10 cellular contexts compared by ENCODE assay signal in the genomic region with DNA sequence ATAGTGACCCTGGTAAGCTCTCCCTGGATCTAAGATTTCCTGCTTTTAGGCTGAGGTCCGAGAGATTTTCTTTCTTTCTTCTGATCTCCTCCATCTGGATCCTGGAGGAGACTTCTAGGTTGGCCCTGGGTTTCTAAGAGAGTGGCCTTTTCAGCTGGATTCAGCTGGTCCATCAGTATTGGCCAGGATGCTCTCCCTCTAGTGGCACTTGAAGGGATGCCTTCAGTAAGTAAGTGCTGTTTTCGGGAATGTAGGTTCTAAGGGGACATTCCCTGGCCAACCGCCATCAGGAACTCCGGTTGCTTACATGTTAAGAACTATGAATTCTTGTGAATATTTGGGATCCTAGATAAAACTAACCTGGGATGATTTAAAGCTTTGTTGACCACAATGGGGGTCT. TPM values are rescaled to one million over a fixed set of nuclear protein-coding genes. Genes with fewer than 3 reads are reported as not detected.
A peak's percentile ranks its signal among the peaks of the same experiment; 100 is the strongest.
DNase-seq lines count a peak whose midpoint lies in the region; ATAC-seq, FAIRE-seq and TF ChIP-seq lines count a peak whose summit lies in the region.
"Had no signal": no experiment of that assay in that cellular context is flagged by ENCODE, and none has a peak within 500 bp of the region (broad histone marks: within the 10 kb centered on the region; RNA-seq: fewer than 3 reads in every experiment).

No MANE protein-coding gene starts in this region.

- FAIRE-seq in pancreas (lab: Jason Lieb, UNC) (no peak), small intestine (lab: Jason Lieb, UNC) (no peak)

- WGBS in pancreas, 2 donors: 34 to 39% methylated on average over 4 of the region's 4 CpGs
- 51 to 60% (median 59%) methylated on average over 4 of the region's 4 CpGs for WGBS in small intestine, 3 donors

- H3K9me3 ChIP-seq in pancreas (no peaks in the 10 kb centered on the region), small intestine (ENCODE audit: control insufficient read depth, low read depth) (no peaks in the 10 kb centered on the region)
- H3K9me3 ChIP-seq: uterus had no signal

- ATAC-seq in pancreas (peak in 3 of 4 donors; percentile 46 to 57 (median 49)), esophagus mucosa (no peak)

- H3K27me3 ChIP-seq in pancreas (peaks cover 0 to 4% (median 0%) of the 10 kb centered on the region in 4 donors), small intestine (ENCODE audit: control insufficient read depth in 2 of 2, insufficient read depth in 2 of 2, low read length in 2 of 2) (no peaks in the 10 kb centered on the region)
- H3K27me3 ChIP-seq: uterus had no signal

- no peaks in the 10 kb centered on the region for H3K4me1 ChIP-seq in pancreas
- H3K4me1 ChIP-seq in small intestine (ENCODE audit: control insufficient read depth in 2 of 2, insufficient read depth in 1 of 2, low read depth in 1 of 2, low read length in 1 of 2): no peaks in the 10 kb centered on the region
- H3K4me1 ChIP-seq: uterus had no signal

- intact Hi-C loops in pancreas (cut with DNase I): no loop called here

- DNase-seq in NCI-H1417 (lab: John Stamatoyannopoulos, UW): peak in 2 of 3 experiments; percentile 15 to 38
- no peak for DNase-seq in NCI-H1417 treated with DMSO at 0.1 percent for 48 hours (lab: John Stamatoyannopoulos, UW)
- DNase-seq in NCI-H1694 (lab: John Stamatoyannopoulos, UW): peak; percentile 0
- peak; percentile 2 to 7 for DNase-seq in cardiac fibroblast (ENCODE audit: low read depth in 2 of 2)
- peak in 1 of 6 donors; percentile 10 for DNase-seq in pancreas
- no peak for DNase-seq in small intestine
- DNase-seq in nucleus accumbens (lab: John Stamatoyannopoulos, UW): no peak

- H3K36me3 ChIP-seq in pancreas (no peaks in the 10 kb centered on the region), small intestine (ENCODE audit: control insufficient read depth in 2 of 2, insufficient read depth in 2 of 2, low read length in 2 of 2) (no peaks in the 10 kb centered on the region)
- H3K36me3 ChIP-seq: uterus had no signal

- H3K4me3 ChIP-seq in cardiac fibroblast (replicated peaks in 1 of 2; ENCODE audit: low read depth in 2 of 2, low read length in 2 of 2) (no peak overlapping the region), pancreas (no peak overlapping the region), small intestine (ENCODE audit: low read depth in 1 of 2, low read length in 2 of 2) (no peak overlapping the region)
- H3K4me3 ChIP-seq: uterus had no signal

- TF ChIP-seq CTCF in cardiac fibroblast (IDR thresholded peaks at IDR 0.05; ENCODE audit: low read depth, low read length): peak; percentile 32
- peak in 2 of 4 donors; percentile 14 to 36 for TF ChIP-seq CTCF in pancreas (IDR thresholded peaks at IDR 0.05)

- no peak overlapping the region for H3K27ac ChIP-seq in pancreas
- H3K27ac ChIP-seq in small intestine (ENCODE audit: low read depth in 1 of 2, low read length in 1 of 2): no peak overlapping the region
- H3K27ac ChIP-seq: uterus had no signal

RNA-seq across cellular contexts. Expression of gene SERTM2, which starts 56.9 kb away (rescaled TPM):
- under 1 TPM in 2 of 6 donors, not detected in 4; 0.04 to 0.06 TPM for total RNA-seq in pancreas
- under 1 TPM in 1 of 2 donors, not detected in 1; 0.02 TPM for polyA plus RNA-seq in pancreas
- polyA plus RNA-seq in small intestine: under 1 TPM in 1 of 3 donors, not detected in 2; 0.03 TPM
- total RNA-seq in esophagus mucosa: not detected
- total RNA-seq: T-helper 2 cell treated with Interferon-gamma antibody and Interleukin-4, amounts not matched to agents 100 ng/mL and 5 ng/mL, for 36 hours had no signal

Comparison
In these comparisons a context has a peak if more than half of its experiments do, and no peak if none do; other contexts are left out.
1. DNase-seq: peak in NCI-H1417 (2 of 3), NCI-H1694 (single experiment) and cardiac fibroblast (2 of 2); none in NCI-H1417 treated with DMSO at 0.1 percent for 48 hours (single experiment), small intestine (single experiment) and nucleus accumbens (0 of 56).